1 cellular context compared by ENCODE assay signal in genomic region chr16:57156351-57156703, GRCh38.
A peak's percentile ranks its signal among the peaks of the same experiment; 100 is the strongest.
TF ChIP-seq lines count a peak whose summit lies in the region.

No MANE protein-coding gene starts in this region.

TF ChIP-seq in HepG2, 621 proteins besides CTCF, POLR2A, EP300 and RAD21 (continued from another document and continues in another):
- TF ChIP-seq BCLAF1 (IDR thresholded peaks at IDR 0.05) (no peak), ARID5B (CRISPR knock-in tag; IDR thresholded peaks at IDR 0.05) (peak; percentile 87), ERF (CRISPR knock-in tag; IDR thresholded peaks at IDR 0.05) (peak; percentile 51; the same call in 1 of the 2 replicates), ZNF160 (CRISPR knock-in tag; IDR thresholded peaks at IDR 0.05) (no peak), SMAD9 (CRISPR knock-in tag; IDR thresholded peaks at IDR 0.05) (no peak), TARDBP (CRISPR knock-in tag; IDR thresholded peaks at IDR 0.05) (peak; percentile 52; the same call in 1 of the 2 replicates), CEBPG (CRISPR knock-in tag; IDR thresholded peaks at IDR 0.05) (peak; percentile 37; the same call in 1 of the 2 replicates), ZNF30 (CRISPR knock-in tag; IDR thresholded peaks at IDR 0.05) (no peak), NFIC (IDR thresholded peaks at IDR 0.05; ENCODE audit: low read length) (peak; percentile 82; the same call in 1 of the 2 replicates), ATF2 (CRISPR knock-in tag; IDR thresholded peaks at IDR 0.05) (no peak), FOXJ3 (CRISPR knock-in tag; IDR thresholded peaks at IDR 0.05; ENCODE audit: borderline replicate concordance) (peak; percentile 83; the same call in 1 of the 2 replicates), RBAK (CRISPR knock-in tag; IDR thresholded peaks at IDR 0.05) (no peak), LCORL (IDR thresholded peaks at IDR 0.05) (no peak), LCORL (CRISPR knock-in tag; IDR thresholded peaks at IDR 0.05) (peak; percentile 34; the same call in 1 of the 2 replicates), HES4 (CRISPR knock-in tag; IDR thresholded peaks at IDR 0.05; ENCODE audit: borderline replicate concordance) (no peak), MED1 (CRISPR knock-in tag; IDR thresholded peaks at IDR 0.05) (peak; percentile 64; the same call in 1 of the 2 replicates), ZNF335 (CRISPR knock-in tag; IDR thresholded peaks at IDR 0.05) (0 out of 2 replicates have a peak, but pooled peaks have one; percentile 40), NFATC3 (CRISPR knock-in tag; IDR thresholded peaks at IDR 0.05) (no peak), GATAD2A (CRISPR knock-in tag; IDR thresholded peaks at IDR 0.05) (peak; percentile 92), ELF1 (CRISPR knock-in tag; IDR thresholded peaks at IDR 0.05) (0 out of 2 replicates have a peak, but pooled peaks have one; percentile 15), PTBP1 (IDR thresholded peaks at IDR 0.05; ENCODE audit: low read depth, low read length, poor library complexity, severe bottlenecking) (no peak), ZNF296 (CRISPR knock-in tag; conservative IDR thresholded peaks at IDR 0.05) (no peak), FOXA1 (IDR thresholded peaks at IDR 0.05) (no peak), FOXA1 (CRISPR knock-in tag; IDR thresholded peaks at IDR 0.05) (peak; percentile 74), ZFP1 (CRISPR knock-in tag; IDR thresholded peaks at IDR 0.05) (no peak), GTF2F1 (IDR thresholded peaks at IDR 0.05; ENCODE audit: low read length) (no peak), SKIL (CRISPR knock-in tag; IDR thresholded peaks at IDR 0.05; ENCODE audit: borderline replicate concordance) (0 out of 2 replicates have a peak, but pooled peaks have one; percentile 32), TCF7 (IDR thresholded peaks at IDR 0.05; ENCODE audit: low read depth) (peak; percentile 96), ZNF570 (CRISPR knock-in tag; IDR thresholded peaks at IDR 0.05; ENCODE audit: borderline replicate concordance) (no peak), HNRNPH1 (optimal IDR thresholded peaks at IDR 0.05; ENCODE audit: low read depth, low read length) (no peak), TEAD3 (CRISPR knock-in tag; optimal IDR thresholded peaks at IDR 0.05; ENCODE audit: borderline replicate concordance) (peak; percentile 36), ETV5 (CRISPR knock-in tag; IDR thresholded peaks at IDR 0.05; ENCODE audit: borderline replicate concordance) (peak; percentile 91), HNF4A (CRISPR knock-in tag; IDR thresholded peaks at IDR 0.05) (peak; percentile 73), HNF4G (IDR thresholded peaks at IDR 0.05; ENCODE audit: borderline replicate concordance, low read depth, low read length) (peak; percentile 52; the same call in 1 of the 2 replicates), HNF4G (CRISPR knock-in tag; IDR thresholded peaks at IDR 0.05; ENCODE audit: borderline replicate concordance, low read depth) (no peak), ZFP36L2 (CRISPR knock-in tag; IDR thresholded peaks at IDR 0.05) (no peak), MATR3 (CRISPR knock-in tag; IDR thresholded peaks at IDR 0.05) (no peak), SRF (IDR thresholded peaks at IDR 0.05; ENCODE audit: low read depth, low read length) (no peak), THAP9 (CRISPR knock-in tag; IDR thresholded peaks at IDR 0.05; ENCODE audit: borderline replicate concordance) (no peak), ZNF710 (CRISPR knock-in tag; IDR thresholded peaks at IDR 0.05; ENCODE audit: borderline replicate concordance) (peak; percentile 66; the same call in 1 of the 2 replicates), NAIF1 (CRISPR knock-in tag; IDR thresholded peaks at IDR 0.05; ENCODE audit: borderline replicate concordance) (no peak)
- TF ChIP-seq, protein P1, sequence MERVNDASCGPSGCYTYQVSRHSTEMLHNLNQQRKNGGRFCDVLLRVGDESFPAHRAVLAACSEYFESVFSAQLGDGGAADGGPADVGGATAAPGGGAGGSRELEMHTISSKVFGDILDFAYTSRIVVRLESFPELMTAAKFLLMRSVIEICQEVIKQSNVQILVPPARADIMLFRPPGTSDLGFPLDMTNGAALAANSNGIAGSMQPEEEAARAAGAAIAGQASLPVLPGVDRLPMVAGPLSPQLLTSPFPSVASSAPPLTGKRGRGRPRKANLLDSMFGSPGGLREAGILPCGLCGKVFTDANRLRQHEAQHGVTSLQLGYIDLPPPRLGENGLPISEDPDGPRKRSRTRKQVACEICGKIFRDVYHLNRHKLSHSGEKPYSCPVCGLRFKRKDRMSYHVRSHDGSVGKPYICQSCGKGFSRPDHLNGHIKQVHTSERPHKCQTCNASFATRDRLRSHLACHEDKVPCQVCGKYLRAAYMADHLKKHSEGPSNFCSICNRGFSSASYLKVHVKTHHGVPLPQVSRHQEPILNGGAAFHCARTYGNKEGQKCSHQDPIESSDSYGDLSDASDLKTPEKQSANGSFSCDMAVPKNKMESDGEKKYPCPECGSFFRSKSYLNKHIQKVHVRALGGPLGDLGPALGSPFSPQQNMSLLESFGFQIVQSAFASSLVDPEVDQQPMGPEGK (CRISPR knock-in tag; IDR thresholded peaks at IDR 0.05): no peak
- TF ChIP-seq, protein P2, sequence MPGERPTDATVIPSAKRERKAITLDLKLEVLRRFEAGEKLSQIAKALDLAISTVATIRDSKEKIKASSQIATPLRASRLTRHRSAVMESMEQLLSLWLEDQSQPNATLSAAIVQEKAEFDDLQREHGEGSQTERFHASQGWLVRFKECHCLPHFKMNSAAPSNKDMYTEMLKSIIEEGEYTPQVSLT (CRISPR knock-in tag; IDR thresholded peaks at IDR 0.05; ENCODE audit: borderline replicate concordance, low read depth): no peak
- TF ChIP-seq, protein P3, sequence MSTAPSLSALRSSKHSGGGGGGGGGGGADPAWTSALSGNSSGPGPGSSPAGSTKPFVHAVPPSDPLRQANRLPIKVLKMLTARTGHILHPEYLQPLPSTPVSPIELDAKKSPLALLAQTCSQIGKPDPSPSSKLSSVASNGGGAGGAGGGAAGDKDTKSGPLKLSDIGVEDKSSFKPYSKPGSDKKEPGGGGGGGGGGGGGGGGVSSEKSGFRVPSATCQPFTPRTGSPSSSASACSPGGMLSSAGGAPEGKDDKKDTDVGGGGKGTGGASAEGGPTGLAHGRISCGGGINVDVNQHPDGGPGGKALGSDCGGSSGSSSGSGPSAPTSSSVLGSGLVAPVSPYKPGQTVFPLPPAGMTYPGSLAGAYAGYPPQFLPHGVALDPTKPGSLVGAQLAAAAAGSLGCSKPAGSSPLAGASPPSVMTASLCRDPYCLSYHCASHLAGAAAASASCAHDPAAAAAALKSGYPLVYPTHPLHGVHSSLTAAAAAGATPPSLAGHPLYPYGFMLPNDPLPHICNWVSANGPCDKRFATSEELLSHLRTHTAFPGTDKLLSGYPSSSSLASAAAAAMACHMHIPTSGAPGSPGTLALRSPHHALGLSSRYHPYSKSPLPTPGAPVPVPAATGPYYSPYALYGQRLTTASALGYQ (CRISPR knock-in tag; IDR thresholded peaks at IDR 0.05): peak; percentile 55; the same call in 1 of the 2 replicates
